14 cellular contexts compared by ENCODE assay signal in the genomic region with DNA sequence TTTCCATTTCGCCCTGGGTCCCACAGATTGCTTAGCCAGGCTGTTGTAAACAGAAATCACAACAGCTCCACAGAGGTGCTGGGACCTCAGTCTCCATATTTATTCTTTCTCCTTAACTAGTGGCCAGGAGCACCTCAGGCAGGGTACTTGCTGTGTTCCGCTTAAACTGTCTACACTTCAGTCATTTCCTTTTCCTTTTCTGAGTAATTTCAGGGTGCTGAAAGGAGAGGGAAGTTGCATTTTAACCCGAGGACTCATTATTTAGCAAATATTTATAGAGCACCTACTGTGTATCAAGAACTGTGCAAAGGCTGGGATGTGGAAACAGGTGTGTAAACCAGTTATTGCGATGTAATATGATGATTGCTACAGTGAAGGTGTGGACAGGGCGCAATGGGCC.
"Had no signal": no experiment of that assay in that cellular context is flagged by ENCODE, and none has a peak within 500 bp of the region (broad histone marks: within the 10 kb centered on the region; RNA-seq: fewer than 3 reads in every experiment).

No MANE protein-coding gene starts in this region.

- H3K4me2 ChIP-seq: neural progenitor cell had no signal

- H3K4me3 Mint-ChIP-seq: neural progenitor cell had no signal

- H3K9ac ChIP-seq: neural progenitor cell had no signal

- ATAC-seq: activated naive CD4-positive, alpha-beta T cell treated with anti-CD3 and anti-CD28 coated beads, Interleukin-2, amount 50 U/mL, for 72 hours; body of pancreas; pancreas had no signal

- H3K27ac Mint-ChIP-seq: activated naive CD4-positive, alpha-beta T cell treated with anti-CD3 and anti-CD28 coated beads, Interleukin-2, amount 50 U/mL, for 72 hours; neural progenitor cell had no signal

- H3K27ac ChIP-seq: body of pancreas, dorsolateral prefrontal cortex, esophagus muscularis mucosa, neural progenitor cell, pancreas, stomach, thoracic aorta, WERI-Rb-1 had no signal

- H3K36me3 ChIP-seq: neural progenitor cell, pancreas had no signal

- H3K36me3 Mint-ChIP-seq: activated naive CD4-positive, alpha-beta T cell treated with anti-CD3 and anti-CD28 coated beads, Interleukin-2, amount 50 U/mL, for 72 hours had no signal

- H3K4me1 ChIP-seq: body of pancreas, neural progenitor cell, pancreas had no signal

- DNase-seq: activated CD4-positive, alpha-beta T cell treated with anti-CD3 and anti-CD28 coated beads for 4 hours; activated effector memory CD4-positive, alpha-beta T cell treated with anti-CD3 and anti-CD28 coated beads, Interleukin-2, amount 50 U/mL, for 16 hours; activated T-cell treated with anti-CD3 and anti-CD28 coated beads for 4 hours; amniotic stem cell; body of pancreas; dorsolateral prefrontal cortex; pancreas; stimulated activated CD4-positive, alpha-beta T cell treated with anti-CD3 and anti-CD28 coated beads, Interleukin-4, amount 100 ng/mL, for 24 hours; stomach; WERI-Rb-1 had no signal

- H3K9me3 Mint-ChIP-seq: activated naive CD4-positive, alpha-beta T cell treated with anti-CD3 and anti-CD28 coated beads, Interleukin-2, amount 50 U/mL, for 72 hours; neural progenitor cell had no signal

- H3K4me3 ChIP-seq: body of pancreas, dorsolateral prefrontal cortex, esophagus muscularis mucosa, neural progenitor cell, pancreas, stomach, thoracic aorta had no signal

- H3K27me3 ChIP-seq: body of pancreas, dorsolateral prefrontal cortex, esophagus muscularis mucosa, neural progenitor cell, pancreas, stomach had no signal
